11 cellular contexts compared by ENCODE assay signal in the genomic region with DNA sequence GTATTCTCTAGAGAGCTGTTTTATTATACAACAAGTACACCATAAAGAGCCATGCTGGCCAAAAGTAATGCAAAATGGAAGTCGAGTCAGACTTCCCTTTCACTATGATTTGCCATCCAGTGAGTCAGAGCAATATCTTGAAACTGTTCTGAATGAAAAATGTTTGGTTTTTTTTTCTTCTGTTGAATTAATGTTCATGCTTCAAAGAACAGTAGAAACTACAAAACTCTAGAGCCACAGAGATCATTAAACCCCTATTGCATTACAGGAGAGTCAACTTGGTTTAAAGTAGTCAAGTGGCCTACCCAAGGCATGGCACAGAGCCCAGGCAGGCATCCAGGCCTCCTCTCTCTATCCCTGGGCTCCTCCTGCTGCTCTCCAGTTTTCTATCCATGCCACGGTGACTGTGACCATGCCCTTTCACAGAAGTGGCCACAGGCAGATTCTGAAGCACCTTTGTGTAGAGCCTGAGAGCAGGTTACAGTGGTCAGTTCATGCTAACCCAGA.
A peak's percentile ranks its signal among the peaks of the same experiment; 100 is the strongest.
DNase-seq lines count a peak whose midpoint lies in the region; ATAC-seq, FAIRE-seq and TF ChIP-seq lines count a peak whose summit lies in the region.
"Had no signal": no experiment of that assay in that cellular context is flagged by ENCODE, and none has a peak within 500 bp of the region (broad histone marks: within the 10 kb centered on the region; RNA-seq: fewer than 3 reads in every experiment).

No MANE protein-coding gene starts in this region.

- DNase-seq in GM12892 (ENCODE audit: insufficient read length) (no peak), fibroblast of mammary gland (ENCODE audit: low read depth) (peak; percentile 41), Kasumi-1 (lab: John Stamatoyannopoulos, UW) (no peak), UCSD-AML1 (lab: John Stamatoyannopoulos, UW; ENCODE audit: unreplicated experiment) (no peak), HFFc6 (no peak), left ventricle myocardium superior (no peak)
- DNase-seq: effector memory CD8-positive, alpha-beta T cell; right cardiac atrium had no signal

- no peak overlapping the region for H3K27ac Mint-ChIP-seq in HFFc6
- H3K27ac Mint-ChIP-seq: activated naive CD4-positive, alpha-beta T cell treated with anti-CD3 and anti-CD28 coated beads, Interleukin-2, amount 50 U/mL, for 72 hours; effector memory CD8-positive, alpha-beta T cell had no signal

- TF ChIP-seq CTCF in fibroblast of mammary gland (conservative IDR thresholded peaks at IDR 0.05; ENCODE audit: control insufficient read depth, insufficient read depth, low read depth, low read length), result no peak
- TF ChIP-seq CTCF in HFFc6 (IDR thresholded peaks at IDR 0.05), result no peak

- no peak overlapping the region for H3K4me3 Mint-ChIP-seq in HFFc6
- H3K4me3 Mint-ChIP-seq: effector memory CD8-positive, alpha-beta T cell had no signal

- peak; percentile 63 for FAIRE-seq in GM12892 (lab: Jason Lieb, UNC)

- H3K36me3 Mint-ChIP-seq in HFFc6 (ENCODE audit: low read depth), result no peaks in the 10 kb centered on the region
- H3K36me3 Mint-ChIP-seq: activated naive CD4-positive, alpha-beta T cell treated with anti-CD3 and anti-CD28 coated beads, Interleukin-2, amount 50 U/mL, for 72 hours had no signal

- H3K27me3 Mint-ChIP-seq in HFFc6 (ENCODE audit: insufficient read depth), result peaks cover 2% of the 10 kb centered on the region; the same call in 1 of the 2 replicates
- H3K27me3 Mint-ChIP-seq: effector memory CD8-positive, alpha-beta T cell had no signal

- H3K4me1 Mint-ChIP-seq in HFFc6 (ENCODE audit: low read depth), result no peaks in the 10 kb centered on the region

- intact Hi-C loops in left ventricle myocardium superior (cut with micrococcal nuclease), result no loop called here

- ATAC-seq in GM19452 (IDR thresholded peaks at IDR 0.05; ENCODE audit: unreplicated experiment), result peak; percentile 63
- ATAC-seq in HG03342 (IDR thresholded peaks at IDR 0.05; ENCODE audit: unreplicated experiment), result peak; percentile 47
- ATAC-seq in left ventricle myocardium superior, result no peak
- ATAC-seq: effector memory CD8-positive, alpha-beta T cell; right cardiac atrium had no signal

- no peak for TF ChIP-seq POLR2A in GM12892 (IDR thresholded peaks at IDR 0.05; ENCODE audit: low read depth, low read length)

- H3K9me3 Mint-ChIP-seq in HFFc6, result peaks cover 3% of the 10 kb centered on the region

- H3K4me3 ChIP-seq in fibroblast of mammary gland (ENCODE audit: control insufficient read depth, low read depth, low read length), result no peak overlapping the region
